ENCODE assay signal across 19 cellular contexts in the genomic region with DNA sequence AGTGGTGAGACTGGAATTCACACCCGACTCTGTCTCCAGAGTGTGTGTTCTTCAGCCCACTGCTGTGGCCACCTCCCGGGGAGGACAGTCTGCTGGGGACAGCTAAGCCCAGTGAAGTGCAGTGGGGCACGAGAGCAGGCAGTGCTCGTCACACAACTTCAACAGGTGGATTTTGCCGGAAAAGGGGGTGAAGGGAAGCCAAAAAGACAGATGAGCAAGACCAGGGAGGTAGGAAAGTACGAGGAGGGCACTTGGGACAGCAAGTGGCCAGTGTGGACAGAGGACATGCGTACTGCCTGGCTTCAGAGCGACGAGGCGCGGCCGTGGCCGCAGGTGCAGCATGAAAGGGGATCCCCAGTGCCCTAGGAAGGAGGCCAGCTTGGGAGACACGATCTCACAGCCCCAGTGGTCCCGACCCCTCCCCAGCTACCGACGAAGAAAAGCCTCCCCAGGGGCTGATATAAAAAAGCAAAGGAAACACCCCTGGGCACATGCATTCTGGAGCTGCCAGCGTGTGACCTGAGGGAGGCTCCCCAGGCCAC.
"Had no signal": no experiment of that assay in that cellular context is flagged by ENCODE, and none has a peak within 500 bp of the region (broad histone marks: within the 10 kb centered on the region; RNA-seq: fewer than 3 reads in every experiment).

No MANE protein-coding gene starts in this region.

- H3K27ac ChIP-seq: foreskin keratinocyte, hepatocyte, ovary, spleen, tibial artery, upper lobe of left lung, uterus had no signal

- H2AFZ ChIP-seq: hepatocyte had no signal

- ATAC-seq: effector memory CD8-positive, alpha-beta T cell; foreskin keratinocyte; left ventricle myocardium superior; naive thymus-derived CD4-positive, alpha-beta T cell; right cardiac atrium had no signal

- H3K4me2 ChIP-seq: hepatocyte had no signal

- H3K9me3 ChIP-seq: ovary, spleen, tibial artery, upper lobe of left lung, uterus had no signal

- H3K36me3 ChIP-seq: ovary, uterus had no signal

- DNase-seq: effector memory CD8-positive, alpha-beta T cell; foreskin keratinocyte; kidney; left colon; left ventricle myocardium superior; mesenchymal stem cell; naive thymus-derived CD4-positive, alpha-beta T cell; nephron progenitor cell; ovary; right cardiac atrium; spleen; stimulated activated CD4-positive, alpha-beta T cell treated with anti-CD3 and anti-CD28 coated beads, Interleukin-15, amount 100 ng/mL, for 24 hours; stimulated activated CD4-positive, alpha-beta T cell treated with anti-CD3 and anti-CD28 coated beads, Interleukin-1b, Interleukin-23, amount 100 ng/mL, for 48 hours; stimulated activated naive CD4-positive, alpha-beta T cell treated with Interleukin-2 at 50 U/mL for 16 hours; tibial artery; upper lobe of left lung; uterus had no signal

- H3K4me3 ChIP-seq: hepatocyte, lung, ovary, spleen, tibial artery, upper lobe of left lung, uterus had no signal

- H3K79me2 ChIP-seq: hepatocyte had no signal

- H3K4me1 ChIP-seq: foreskin keratinocyte, spleen had no signal

- H3K27me3 ChIP-seq: foreskin keratinocyte, hepatocyte, ovary, tibial artery, upper lobe of left lung, uterus had no signal
